23 cellular contexts compared by ENCODE assay signal in the genomic region with DNA sequence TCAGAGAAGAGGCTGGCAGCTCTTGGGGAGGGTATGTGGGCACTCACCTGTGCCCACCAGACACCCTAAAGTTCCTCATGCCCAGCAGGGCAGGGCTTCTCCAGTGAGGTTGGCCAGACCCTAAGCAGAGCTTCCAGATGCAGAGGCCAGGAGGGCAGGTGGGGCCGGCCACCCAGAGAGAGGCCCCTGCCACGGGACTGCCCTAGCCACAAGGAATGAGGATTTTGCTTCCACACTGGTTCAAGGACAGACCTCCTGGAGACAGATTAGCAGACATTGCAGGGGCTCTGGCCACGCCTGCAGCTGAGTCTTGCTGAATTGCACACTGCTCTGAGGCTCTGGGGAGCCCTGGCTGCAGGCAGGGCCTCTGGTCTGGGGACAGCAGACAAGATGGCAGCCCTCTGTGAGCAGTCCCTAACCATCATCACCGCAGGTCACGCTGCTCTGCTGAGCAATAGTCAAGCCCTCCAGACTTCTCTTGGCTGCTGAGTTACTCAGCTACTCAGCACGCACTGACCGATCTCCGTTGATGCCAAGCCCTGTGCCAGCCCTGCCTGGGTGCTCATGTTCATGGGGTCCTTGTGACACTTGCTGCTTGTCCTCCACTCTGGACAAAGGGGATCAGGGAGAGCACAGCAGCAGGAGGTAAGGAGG.
"Had no signal": no experiment of that assay in that cellular context is flagged by ENCODE, and none has a peak within 500 bp of the region (broad histone marks: within the 10 kb centered on the region; RNA-seq: fewer than 3 reads in every experiment).

No MANE protein-coding gene starts in this region.

- H3K4me1 ChIP-seq: prostate gland had no signal

- H3K27me3 ChIP-seq: brain microvascular endothelial cell, ovary, transverse colon, vagina had no signal

- DNase-seq: activated CD4-positive, alpha-beta memory T cell treated with anti-CD3 and anti-CD28 coated beads for 36 hours; activated CD4-positive, alpha-beta T cell treated with anti-CD3 and anti-CD28 coated beads, Interleukin-2, amount 10 ng/mL, durations not matched to agents 24 days and 14 days; activated CD4-positive, CD25-positive, alpha-beta regulatory T cell treated with anti-CD3 and anti-CD28 coated beads, Interleukin-2, amount 50 U/mL, for 72 hours; activated gamma-delta T cell treated with Interleukin-2 at 50 U/mL for 16 hours; activated naive CD4-positive, alpha-beta T cell treated with anti-CD3 and anti-CD28 coated beads, Interleukin-2, amount 50 U/mL, for 16 hours; activated T-cell treated with anti-CD3 and anti-CD28 coated beads, Interleukin-2, amount 50 U/mL, for 4 hours; amniotic stem cell; brain microvascular endothelial cell; caudate nucleus; esophagus squamous epithelium; mammary epithelial cell; ovary; retina; stimulated activated CD4-positive, alpha-beta T cell treated with anti-CD3 and anti-CD28 coated beads, Interleukin-15, amount 100 ng/mL, for 24 hours; stimulated activated CD4-positive, alpha-beta T cell treated with anti-CD3 and anti-CD28 coated beads, Interleukin-2, amount 100 ng/mL, for 24 hours; stimulated activated naive CD4-positive, alpha-beta T cell; T-helper 9 cell; transverse colon; WERI-Rb-1 had no signal

- H3K36me3 ChIP-seq: esophagus squamous epithelium, ovary, prostate gland, transverse colon, vagina, WERI-Rb-1 had no signal

- ATAC-seq: activated T-cell treated with anti-CD3 and anti-CD28 coated beads, Interleukin-2, amount 50 U/mL, for 4 hours; activated T-helper 17 cell treated with anti-CD3 and anti-CD28 coated beads, Interleukin-2, amount 50 U/mL, for 72 hours had no signal

- H3K4me3 ChIP-seq: esophagus squamous epithelium, ovary, prostate gland, smooth muscle cell, transverse colon, vagina had no signal

- H3K27ac ChIP-seq: brain microvascular endothelial cell, esophagus squamous epithelium, ovary, prostate gland, transverse colon, vagina, WERI-Rb-1 had no signal

- H3K9me3 ChIP-seq: esophagus squamous epithelium, ovary, prostate gland, transverse colon, vagina had no signal
